Comparison of ENCODE assay signal across 19 cellular contexts in genomic region chr3:134476306-134476705, GRCh38. TPM values are rescaled to one million over a fixed set of nuclear protein-coding genes. Genes with fewer than 3 reads are reported as not detected.
DNase-seq lines count a peak whose midpoint lies in the region; TF ChIP-seq lines count a peak whose summit lies in the region.
"Had no signal": no experiment of that assay in that cellular context is flagged by ENCODE, and none has a peak within 500 bp of the region (broad histone marks: within the 10 kb centered on the region; RNA-seq: fewer than 3 reads in every experiment).

No MANE protein-coding gene starts in this region.

- H3K9me3 ChIP-seq in right atrium auricular region = no peaks in the 10 kb centered on the region
- no peaks in the 10 kb centered on the region for H3K9me3 ChIP-seq in prostate gland
- no peaks in the 10 kb centered on the region for H3K9me3 ChIP-seq in effector memory CD4-positive, alpha-beta T cell (ENCODE audit: control insufficient read depth, low read length)
- H3K9me3 ChIP-seq: mucosa of descending colon, Peyer's patch had no signal

- H3K4me3 ChIP-seq in right atrium auricular region (no peak overlapping the region), prostate gland (no peak overlapping the region)
- no peak overlapping the region for H3K4me3 ChIP-seq in effector memory CD4-positive, alpha-beta T cell (ENCODE audit: insufficient read depth, low read depth, low read length, poor library complexity, severe bottlenecking)
- H3K4me3 ChIP-seq: mucosa of descending colon, Peyer's patch had no signal

- H3K36me3 ChIP-seq in right atrium auricular region (peaks cover 30% of the 10 kb centered on the region), prostate gland (peaks cover 0 to 4% of the 10 kb centered on the region in 2 donors)
- peaks cover 44% of the 10 kb centered on the region for H3K36me3 ChIP-seq in effector memory CD4-positive, alpha-beta T cell (ENCODE audit: control insufficient read depth, insufficient read depth, low read length)

- H3K27ac ChIP-seq in right atrium auricular region = peak overlapping the region; percentile 60 to 69
- peak overlapping the region; percentile 31 to 34 for H3K27ac ChIP-seq in prostate gland
- H3K27ac ChIP-seq in effector memory CD4-positive, alpha-beta T cell (ENCODE audit: insufficient read depth, low read length, poor library complexity, severe bottlenecking) = no peak overlapping the region

- TF ChIP-seq CTCF in right atrium auricular region (IDR thresholded peaks at IDR 0.05) = no peak
- TF ChIP-seq CTCF in prostate gland (IDR thresholded peaks at IDR 0.05) = no peak

- H3K27me3 ChIP-seq in right atrium auricular region (no peaks in the 10 kb centered on the region), prostate gland (replicated peaks; ENCODE audit: insufficient read depth) (no peaks in the 10 kb centered on the region)
- H3K27me3 ChIP-seq in effector memory CD4-positive, alpha-beta T cell (replicated peaks; ENCODE audit: control insufficient read depth, insufficient read depth, low read length, poor library complexity, severe bottlenecking) = no peaks in the 10 kb centered on the region
- H3K27me3 ChIP-seq: Peyer's patch had no signal

- peak; percentile 61 for DNase-seq in Caki2 (ENCODE audit: low read depth)
- peak; percentile 31 for DNase-seq in T1000 (lab: John Stamatoyannopoulos, UW)
- DNase-seq in right atrium auricular region (ENCODE audit: low spot score) = no peak
- DNase-seq in prostate gland (ENCODE audit: low spot score) = peak; percentile 40
- DNase-seq in middle frontal gyrus (ENCODE audit: extremely low spot score, low spot score) = no peak
- DNase-seq in C1 segment of cervical spinal cord (lab: John Stamatoyannopoulos, UW) = no peak
- no peak for DNase-seq in NCI-H2171 (lab: John Stamatoyannopoulos, UW)
- no peak for DNase-seq in effector memory CD4-positive, alpha-beta T cell
- DNase-seq: ACHN; activated CD4-positive, CD25-positive, alpha-beta regulatory T cell; activated effector memory CD4-positive, alpha-beta T cell treated with Interleukin-2 at 50 U/mL for 16 hours; amygdala; CD4-positive, alpha-beta T cell; KBM-7; mucosa of descending colon; NCI-H1048; NCI-H748 treated with DMSO at 0.1 percent for 48 hours; Peyer's patch; stimulated activated naive B cell treated with anti-CD40 and anti-IgM and Interleukin-4, amounts not matched to agents 10 μg/mL and 1 μg/mL and 100 μg/mL, for 72 hours had no signal

- 27% methylated on average over 4 of the region's 4 CpGs for WGBS in prostate gland

- in situ Hi-C loops in Caki2 (cut with HindIII; ENCODE audit: low pct_unique_long_range_greater_than_20kb, low sequenced_read_pairs) = no loop called here

- H3K4me1 ChIP-seq in right atrium auricular region (peaks cover 0 to 20% of the 10 kb centered on the region in 2 donors), prostate gland (replicated peaks) (no peaks in the 10 kb centered on the region)
- no peaks in the 10 kb centered on the region for H3K4me1 ChIP-seq in effector memory CD4-positive, alpha-beta T cell (ENCODE audit: control insufficient read depth, insufficient read depth, low read length, poor library complexity, severe bottlenecking)
- H3K4me1 ChIP-seq: Peyer's patch had no signal

- intact Hi-C loops in prostate gland (cut with DNase I) = loop anchor here (5.0 to 10.0 kb wide), 2 partner anchors 99 to 542 kb away; no protein-coding TSS in a partner anchor

- TF ChIP-seq POLR2A in prostate gland (IDR thresholded peaks at IDR 0.05) = no peak

RNA-seq across cellular contexts. Expression of gene ANAPC13, which starts 9.5 kb away (rescaled TPM):
- 88.1 and 105 TPM in 2 replicates for total RNA-seq in Caki2 (2014; rRNA removed; shearing (Covaris generic); ENCODE audit: low replicate concordance)
- total RNA-seq in right atrium auricular region (100 to 1,000 TPM in 1 of 2 donors, 10 to 100 TPM in 1; 67.8 to 110 TPM), prostate gland (10 to 100 TPM; 40.2 to 83.2 TPM)

RNA-seq across cellular contexts. Expression of gene CEP63, which starts 9.6 kb away (rescaled TPM):
- 9.7 and 13.8 TPM in 2 replicates for total RNA-seq in Caki2 (2014; rRNA removed; shearing (Covaris generic); ENCODE audit: low replicate concordance)
- 10 to 100 TPM; 16.1 to 27.8 TPM for total RNA-seq in right atrium auricular region
- total RNA-seq in prostate gland = 10 to 100 TPM; 35.2 to 60.1 TPM

Comparison
In these comparisons a context has a peak if more than half of its experiments do, and no peak if none do; other contexts are left out.
1. DNase-seq: peak in Caki2 (single experiment), T1000 (single experiment) and prostate gland (single experiment); none in right atrium auricular region (single experiment), middle frontal gyrus (single experiment), C1 segment of cervical spinal cord (0 of 14), NCI-H2171 (single experiment) and effector memory CD4-positive, alpha-beta T cell (0 of 3).